ENCODE assay signal across 8 cellular contexts in the genomic region with DNA sequence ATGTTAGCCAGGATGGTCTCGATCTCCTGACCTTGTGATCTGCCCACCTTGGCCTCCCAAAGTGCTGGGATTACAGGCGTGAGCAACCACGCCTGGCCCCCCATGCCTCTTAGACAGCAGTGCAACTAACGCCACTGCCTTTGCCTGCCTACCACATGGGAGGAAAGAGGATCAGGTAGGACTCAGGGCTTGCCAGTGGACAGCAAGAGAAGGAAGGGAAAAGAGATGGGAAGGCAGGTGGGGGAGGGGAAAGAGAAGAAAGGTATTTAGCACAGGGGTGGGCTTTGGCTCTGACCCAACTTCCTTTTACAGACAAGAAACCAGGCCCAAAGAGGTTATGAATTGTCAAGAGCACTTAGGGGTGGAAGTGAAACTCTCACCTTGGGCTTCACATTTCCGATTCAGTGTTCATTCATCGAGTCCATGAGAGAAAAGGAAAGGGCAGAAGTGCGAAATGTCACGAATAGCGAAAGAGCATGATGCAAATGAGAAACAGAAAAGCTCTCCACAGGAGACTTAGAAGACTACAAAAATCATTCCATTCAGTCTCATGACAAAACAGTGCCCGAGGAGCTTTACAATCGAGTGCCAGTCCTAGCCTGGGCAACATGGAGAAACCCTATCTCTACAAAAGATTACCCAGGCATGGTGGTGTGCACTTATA. TPM values are rescaled to one million over a fixed set of nuclear protein-coding genes. Genes with fewer than 3 reads are reported as not detected.
A peak's percentile ranks its signal among the peaks of the same experiment; 100 is the strongest.
DNase-seq lines count a peak whose midpoint lies in the region; ATAC-seq, FAIRE-seq and TF ChIP-seq lines count a peak whose summit lies in the region.

No MANE protein-coding gene starts in this region.

- 89 to 94% methylated on average over 11 of the region's 11 CpGs for WGBS in pancreas, 2 donors

- H3K9me3 ChIP-seq in CD4-positive, CD25-positive, alpha-beta regulatory T cell (ENCODE audit: control insufficient read depth in 2 of 2, low read length in 2 of 2): no peaks in the 10 kb centered on the region
- no peaks in the 10 kb centered on the region for H3K9me3 ChIP-seq in pancreas

- no peak for TF ChIP-seq CTCF in pancreas (IDR thresholded peaks at IDR 0.05)

- no peaks in the 10 kb centered on the region for H3K36me3 ChIP-seq in CD4-positive, CD25-positive, alpha-beta regulatory T cell (ENCODE audit: control insufficient read depth, insufficient read depth, low read length)
- no peaks in the 10 kb centered on the region for H3K36me3 ChIP-seq in pancreas

- H3K4me3 Mint-ChIP-seq in CD4-positive, CD25-positive, alpha-beta regulatory T cell: peak overlapping the region; percentile 42 to 83 (median 61)
- H3K4me3 Mint-ChIP-seq in activated T-helper 17 cell treated with anti-CD3 and anti-CD28 coated beads, Interleukin-2, amount 50 U/mL, for 72 hours: peak overlapping the region; percentile 83

- H3K27me3 ChIP-seq in CD4-positive, CD25-positive, alpha-beta regulatory T cell (ENCODE audit: control insufficient read depth, insufficient read depth, low read length): no peaks in the 10 kb centered on the region
- H3K27me3 ChIP-seq in pancreas: no peaks in the 10 kb centered on the region

- H3K4me1 Mint-ChIP-seq in CD4-positive, CD25-positive, alpha-beta regulatory T cell: peaks cover 17 to 67% (median 41%) of the 10 kb centered on the region in 4 donors
- H3K4me1 Mint-ChIP-seq in activated T-helper 17 cell treated with anti-CD3 and anti-CD28 coated beads, Interleukin-2, amount 50 U/mL, for 72 hours: peaks cover 41% of the 10 kb centered on the region

- intact Hi-C loops in pancreas (cut with DNase I): no loop called here

- no peak for FAIRE-seq in pancreas (lab: Jason Lieb, UNC)

- ATAC-seq in CD4-positive, CD25-positive, alpha-beta regulatory T cell (ENCODE audit: low read depth in 2 of 2): no peak
- ATAC-seq in GM19328 (IDR thresholded peaks at IDR 0.05; ENCODE audit: unreplicated experiment) (peak; percentile 48), HG03175 (IDR thresholded peaks at IDR 0.05; ENCODE audit: unreplicated experiment) (peak; percentile 63), pancreas (no peak)
- ATAC-seq in activated T-helper 17 cell treated with anti-CD3 and anti-CD28 coated beads, Interleukin-2, amount 50 U/mL, for 72 hours (replicated peaks): peak; percentile 60

- no peaks in the 10 kb centered on the region for H3K9me3 Mint-ChIP-seq in CD4-positive, CD25-positive, alpha-beta regulatory T cell
- H3K9me3 Mint-ChIP-seq in activated T-helper 17 cell treated with anti-CD3 and anti-CD28 coated beads, Interleukin-2, amount 50 U/mL, for 72 hours: no peaks in the 10 kb centered on the region

- no peak overlapping the region for H3K27ac ChIP-seq in CD4-positive, CD25-positive, alpha-beta regulatory T cell (ENCODE audit: insufficient read depth, low read length, poor library complexity, severe bottlenecking)
- H3K27ac ChIP-seq in pancreas: no peak overlapping the region

- peak overlapping the region; percentile 73 for H3K4me3 ChIP-seq in CD4-positive, CD25-positive, alpha-beta regulatory T cell (ENCODE audit: low read depth, low read length)
- H3K4me3 ChIP-seq in pancreas: no peak overlapping the region

- peak overlapping the region; percentile 7 to 72 (median 33) for H3K27ac Mint-ChIP-seq in CD4-positive, CD25-positive, alpha-beta regulatory T cell
- peak overlapping the region; percentile 88 for H3K27ac Mint-ChIP-seq in activated T-helper 17 cell treated with anti-CD3 and anti-CD28 coated beads, Interleukin-2, amount 50 U/mL, for 72 hours

- H3K27me3 Mint-ChIP-seq in CD4-positive, CD25-positive, alpha-beta regulatory T cell: peaks cover 28% of the 10 kb centered on the region
- H3K27me3 Mint-ChIP-seq in activated T-helper 17 cell treated with anti-CD3 and anti-CD28 coated beads, Interleukin-2, amount 50 U/mL, for 72 hours: no peaks in the 10 kb centered on the region

- DNase-seq in CD4-positive, CD25-positive, alpha-beta regulatory T cell: peak in 1 of 3 donors; percentile 78
- DNase-seq in midbrain (lab: John Stamatoyannopoulos, UW): no peak
- DNase-seq in pancreas: no peak
- no peak for DNase-seq in T1000 (lab: John Stamatoyannopoulos, UW)
- DNase-seq in mucosa of gallbladder (ENCODE audit: low spot score): no peak

- H3K36me3 Mint-ChIP-seq in CD4-positive, CD25-positive, alpha-beta regulatory T cell: peaks cover 7% of the 10 kb centered on the region
- no peaks in the 10 kb centered on the region for H3K36me3 Mint-ChIP-seq in activated T-helper 17 cell treated with anti-CD3 and anti-CD28 coated beads, Interleukin-2, amount 50 U/mL, for 72 hours (ENCODE audit: low read depth)

- peaks cover 48% of the 10 kb centered on the region for H3K4me1 ChIP-seq in CD4-positive, CD25-positive, alpha-beta regulatory T cell (ENCODE audit: control insufficient read depth, insufficient read depth, low read length, poor library complexity, severe bottlenecking)
- no peaks in the 10 kb centered on the region for H3K4me1 ChIP-seq in pancreas

RNA-seq across cellular contexts. Expression of a gene that starts 36.4 kb away (rescaled TPM):
- 6.3 TPM for total RNA-seq in CD4-positive, CD25-positive, alpha-beta regulatory T cell
- polyA plus RNA-seq in CD4-positive, CD25-positive, alpha-beta regulatory T cell: 1 to 10 TPM; 3.5 to 8.9 (median 5.0) TPM
- total RNA-seq in activated T-helper 17 cell treated with anti-CD3 and anti-CD28 coated beads, Interleukin-2, amount 50 U/mL, for 72 hours: 10 to 100 TPM in 1 of 2 donors, 1 to 10 TPM in 1; 3.6 to 13.0 TPM
- total RNA-seq in pancreas (1 to 10 TPM in 2 of 6 donors, under 1 TPM in 4; 0.46 to 1.7 (median 0.88) TPM), mucosa of gallbladder (2.0 TPM)
- 1 to 10 TPM; 1.5 to 5.1 TPM for polyA plus RNA-seq in pancreas

Comparison
In these comparisons a context has a peak if more than half of its experiments do, and no peak if none do; other contexts are left out.
1. ATAC-seq: peak in GM19328 (single experiment), HG03175 (single experiment) and activated T-helper 17 cell treated with anti-CD3 and anti-CD28 coated beads, Interleukin-2, amount 50 U/mL, for 72 hours (single experiment); none in CD4-positive, CD25-positive, alpha-beta regulatory T cell (0 of 2) and pancreas (0 of 4).